In genomic region chr15:58639002-58639756, GRCh38 we compare ENCODE assay signal across 22 cellular contexts.
DNase-seq lines count a peak whose midpoint lies in the region; ATAC-seq and TF ChIP-seq lines count a peak whose summit lies in the region.
"Had no signal": no experiment of that assay in that cellular context is flagged by ENCODE, and none has a peak within 500 bp of the region (broad histone marks: within the 10 kb centered on the region; RNA-seq: fewer than 3 reads in every experiment).

No MANE protein-coding gene starts in this region.

- peak overlapping the region; percentile 67 to 87 for H3K27ac Mint-ChIP-seq in natural killer cell
- H3K27ac Mint-ChIP-seq in natural killer cell treated with Interleukin-12 subunit alpha and Interleukin-12 subunit beta and Interleukin-15 and Interleukin-18, amount 100 ng/mL, for 72 hours = peak overlapping the region in 1 of 2 donors; percentile 6
- peak overlapping the region; percentile 59 to 79 for H3K27ac Mint-ChIP-seq in effector memory CD8-positive, alpha-beta T cell
- H3K27ac Mint-ChIP-seq: activated T-helper 1 cell treated with anti-CD3 and anti-CD28 coated beads, Interleukin-12 subunit alpha, Interleukin-12 subunit beta, Interleukin-2, Interleukin-4 antibody, amounts not matched to agents 30 ng/mL and 10 ng/mL and 1 ng/mL, durations not matched to agents 14 hours and 24 hours and 36 hours; GM23338 had no signal

- H3K4me1 Mint-ChIP-seq in natural killer cell = peaks cover 10 to 16% of the 10 kb centered on the region in 2 donors
- H3K4me1 Mint-ChIP-seq in natural killer cell treated with Interleukin-12 subunit alpha and Interleukin-12 subunit beta and Interleukin-15 and Interleukin-18, amount 100 ng/mL, for 72 hours (ENCODE audit: low read depth in 2 of 2) = peaks cover 0 to 5% of the 10 kb centered on the region in 2 donors
- peaks cover 4 to 19% of the 10 kb centered on the region in 2 donors for H3K4me1 Mint-ChIP-seq in effector memory CD8-positive, alpha-beta T cell (ENCODE audit: low read depth in 2 of 2)
- H3K4me1 Mint-ChIP-seq: CD14-positive monocyte had no signal

- peaks cover 24% of the 10 kb centered on the region for H3K36me3 Mint-ChIP-seq in natural killer cell
- peaks cover 5% of the 10 kb centered on the region for H3K36me3 Mint-ChIP-seq in natural killer cell treated with Interleukin-12 subunit alpha and Interleukin-12 subunit beta and Interleukin-15 and Interleukin-18, amount 100 ng/mL, for 72 hours
- H3K36me3 Mint-ChIP-seq in effector memory CD8-positive, alpha-beta T cell (ENCODE audit: insufficient read depth) = peaks cover 30% of the 10 kb centered on the region

- peaks cover 3 to 19% of the 10 kb centered on the region in 2 experiments; a peak in 2 of 3 replicates for H3K36me3 ChIP-seq in HEK293 (ENCODE audit: control insufficient read depth in 2 of 2, insufficient read depth in 1 of 2, low read length in 2 of 2)
- H3K36me3 ChIP-seq in uterus = no peaks in the 10 kb centered on the region

- H3K9me3 ChIP-seq in HEK293 (ENCODE audit: control insufficient read depth, insufficient read depth, low read depth, low read length) (no peaks in the 10 kb centered on the region), uterus (no peaks in the 10 kb centered on the region)
- H3K9me3 ChIP-seq: left ventricle myocardium inferior, Peyer's patch, upper lobe of left lung had no signal

- no peak for ATAC-seq in natural killer cell
- ATAC-seq in natural killer cell treated with Interleukin-12 subunit alpha and Interleukin-12 subunit beta and Interleukin-15 and Interleukin-18, amount 100 ng/mL, for 72 hours = no peak
- ATAC-seq in effector memory CD8-positive, alpha-beta T cell (replicated peaks) = no peak
- ATAC-seq in foreskin keratinocyte = no peak

- DNase-seq in natural killer cell (no peak), uterus (no peak), posterior vena cava (ENCODE audit: low spot score) (no peak), foreskin keratinocyte (no peak)
- DNase-seq in natural killer cell treated with Interleukin-12 subunit alpha and Interleukin-12 subunit beta and Interleukin-15 and Interleukin-18, amount 100 ng/mL, for 72 hours (ENCODE audit: low spot score) = no peak
- no peak for DNase-seq in effector memory CD8-positive, alpha-beta T cell
- DNase-seq: activated CD4-positive, alpha-beta T cell treated with anti-CD3 and anti-CD28 coated beads for 1 hour; central memory CD4-positive, alpha-beta T cell; dermis blood vessel endothelial cell; DMS153; left ventricle myocardium inferior; NCI-H1436; NCI-H2081 treated with DMSO at 0.1 percent for 48 hours; NCI-H748 treated with DMSO at 0.1 percent for 48 hours; occipital lobe; Peyer's patch; SIG-M5; upper lobe of left lung had no signal

- CTCF ChIA-PET in HEK293 (lab: Yijun Ruan, JAX) = interaction anchor here (0.7 kb wide), 1 partner anchor 134 kb away, joined by 3 read pairs; no protein-coding TSS in a partner anchor

- TF ChIP-seq CTCF in natural killer cell (IDR thresholded peaks at IDR 0.05) (no peak), HEK293 (tag by site-specific recombination; IDR thresholded peaks at IDR 0.05) (no peak), uterus (IDR thresholded peaks at IDR 0.05) (no peak), foreskin keratinocyte (conservative IDR thresholded peaks at IDR 0.05) (no peak)

- intact Hi-C loops in natural killer cell (cut with micrococcal nuclease) = no loop called here
- intact Hi-C loops in uterus (cut with DNase I; ENCODE audit: low total_unique reads) = no loop called here
- intact Hi-C loops in posterior vena cava (cut with DNase I) = no loop called here

- H3K27me3 ChIP-seq in uterus (no peaks in the 10 kb centered on the region), foreskin keratinocyte (no peaks in the 10 kb centered on the region)
- H3K27me3 ChIP-seq: Peyer's patch, upper lobe of left lung had no signal

- H3K4me3 Mint-ChIP-seq in natural killer cell = no peak overlapping the region
- no peak overlapping the region for H3K4me3 Mint-ChIP-seq in natural killer cell treated with Interleukin-12 subunit alpha and Interleukin-12 subunit beta and Interleukin-15 and Interleukin-18, amount 100 ng/mL, for 72 hours
- H3K4me3 Mint-ChIP-seq in effector memory CD8-positive, alpha-beta T cell = no peak overlapping the region
- H3K4me3 Mint-ChIP-seq: activated T-helper 1 cell treated with anti-CD3 and anti-CD28 coated beads, Interleukin-12 subunit alpha, Interleukin-12 subunit beta, Interleukin-2, Interleukin-4 antibody, amounts not matched to agents 30 ng/mL and 10 ng/mL and 1 ng/mL, durations not matched to agents 14 hours and 24 hours and 36 hours; CD14-positive monocyte; GM23338 had no signal

- H3K4me1 ChIP-seq in HEK293 (ENCODE audit: control insufficient read depth, insufficient read depth, low read length) (no peaks in the 10 kb centered on the region), uterus (no peaks in the 10 kb centered on the region), foreskin keratinocyte (no peaks in the 10 kb centered on the region)
- H3K4me1 ChIP-seq: left ventricle myocardium inferior, Peyer's patch, upper lobe of left lung had no signal

- H3K4me3 ChIP-seq in HEK293 (ENCODE audit: low read depth, low read length) (no peak overlapping the region), uterus (no peak overlapping the region)
- H3K4me3 ChIP-seq: GM23338, left ventricle myocardium inferior, Peyer's patch, upper lobe of left lung had no signal

- H3K9me3 Mint-ChIP-seq in natural killer cell = no peaks in the 10 kb centered on the region
- no peaks in the 10 kb centered on the region for H3K9me3 Mint-ChIP-seq in natural killer cell treated with Interleukin-12 subunit alpha and Interleukin-12 subunit beta and Interleukin-15 and Interleukin-18, amount 100 ng/mL, for 72 hours
- H3K9me3 Mint-ChIP-seq in effector memory CD8-positive, alpha-beta T cell = no peaks in the 10 kb centered on the region
- H3K9me3 Mint-ChIP-seq: activated T-helper 1 cell treated with anti-CD3 and anti-CD28 coated beads, Interleukin-12 subunit alpha, Interleukin-12 subunit beta, Interleukin-2, Interleukin-4 antibody, amounts not matched to agents 30 ng/mL and 10 ng/mL and 1 ng/mL, durations not matched to agents 14 hours and 24 hours and 36 hours; CD14-positive monocyte; GM23338 had no signal

- TF ChIP-seq POLR2A in uterus (IDR thresholded peaks at IDR 0.05) = no peak

- H3K27me3 Mint-ChIP-seq in natural killer cell (ENCODE audit: low read depth in 2 of 2) = no peaks in the 10 kb centered on the region
- H3K27me3 Mint-ChIP-seq in natural killer cell treated with Interleukin-12 subunit alpha and Interleukin-12 subunit beta and Interleukin-15 and Interleukin-18, amount 100 ng/mL, for 72 hours = no peaks in the 10 kb centered on the region
- no peaks in the 10 kb centered on the region for H3K27me3 Mint-ChIP-seq in effector memory CD8-positive, alpha-beta T cell

- POLR2A ChIA-PET in HEK293 (lab: Yijun Ruan, JAX) = no interaction called here

- no peak overlapping the region for H3K27ac ChIP-seq in HEK293 (ENCODE audit: extremely low read depth, low read depth, low read length)
- no peak overlapping the region for H3K27ac ChIP-seq in uterus
- H3K27ac ChIP-seq in foreskin keratinocyte = no peak overlapping the region
- H3K27ac ChIP-seq: left ventricle myocardium inferior, Peyer's patch, upper lobe of left lung had no signal

TF ChIP-seq in HEK293, 187 proteins besides CTCF, POLR2A, EP300 and RAD21:
- TF ChIP-seq ATF2 (tag by site-specific recombination; IDR thresholded peaks at IDR 0.05; ENCODE audit: low read depth) = 0 out of 2 replicates have a peak, but pooled peaks have one; percentile 8
- TF ChIP-seq ZBTB20 (tag by site-specific recombination; IDR thresholded peaks at IDR 0.05) = no peak
